8 cellular contexts compared by ENCODE assay signal in the genomic region with DNA sequence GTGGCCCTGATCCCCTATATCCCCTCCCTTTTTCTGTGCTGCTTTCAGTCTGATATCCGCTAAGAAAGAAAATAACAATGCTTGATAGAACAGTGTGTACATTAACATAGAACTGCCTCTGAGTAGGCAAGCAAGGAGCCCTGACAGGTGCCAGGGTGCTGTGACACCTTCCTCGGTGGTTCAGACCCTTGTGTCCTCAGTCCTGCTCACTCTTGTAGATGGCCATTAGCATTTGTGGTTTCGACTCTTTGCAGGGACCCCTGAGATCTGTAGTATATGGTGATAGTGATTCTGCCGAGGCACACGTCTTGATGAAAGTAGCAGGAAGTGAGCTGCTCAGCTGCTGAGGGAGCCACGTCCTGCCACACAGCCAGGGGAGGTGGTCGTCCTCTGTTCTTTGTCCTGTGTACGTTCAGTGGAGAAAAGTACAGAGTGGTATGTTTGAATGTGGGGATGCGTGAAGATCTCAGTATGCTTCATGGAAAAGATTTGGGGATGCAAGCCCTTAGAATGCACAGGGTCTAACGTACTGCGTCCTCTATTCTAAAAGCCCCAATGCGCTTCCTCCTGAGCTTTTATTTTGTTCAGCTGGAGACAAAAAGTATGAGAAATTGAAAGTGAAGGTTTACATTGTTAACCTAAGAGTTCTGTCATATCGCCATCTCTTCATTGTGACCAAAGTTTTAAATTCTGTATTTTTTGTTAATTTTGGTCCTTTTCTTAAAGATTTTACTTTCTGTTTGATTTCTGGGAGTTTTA. TPM values are rescaled to one million over a fixed set of nuclear protein-coding genes. Genes with fewer than 3 reads are reported as not detected.
DNase-seq lines count a peak whose midpoint lies in the region; ATAC-seq and TF ChIP-seq lines count a peak whose summit lies in the region.

No MANE protein-coding gene starts in this region.

- no peaks in the 10 kb centered on the region for H3K36me3 ChIP-seq in lower lobe of right lung

- H3K4me3 Mint-ChIP-seq in mesothelial cell of epicardium, result no peak overlapping the region

- H3K36me3 Mint-ChIP-seq in mesothelial cell of epicardium, result peaks cover 8% of the 10 kb centered on the region

- peak; percentile 65 for ATAC-seq in GM21619 (IDR thresholded peaks at IDR 0.05; ENCODE audit: unreplicated experiment)
- ATAC-seq in lower lobe of right lung, result peak; percentile 37 to 58

- no peaks in the 10 kb centered on the region for H3K4me1 ChIP-seq in lower lobe of right lung

- H3K9me3 ChIP-seq in lower lobe of right lung, result no peaks in the 10 kb centered on the region

- no peak overlapping the region for H3K27ac ChIP-seq in lower lobe of right lung
- H3K27ac ChIP-seq in substantia nigra (ENCODE audit: low read depth, low read length, poor library complexity, severe bottlenecking), result no peak overlapping the region

- intact Hi-C loops in lower lobe of right lung (cut with DNase I), result no loop called here

- H3K4me3 ChIP-seq in GM12864 (ENCODE audit: low read depth, low read length), result peak overlapping the region; percentile 11
- peak overlapping the region; percentile 44 for H3K4me3 ChIP-seq in lower lobe of right lung

- no peaks in the 10 kb centered on the region for H3K27me3 ChIP-seq in lower lobe of right lung (ENCODE audit: low read depth)

- TF ChIP-seq CTCF in GM12864 (IDR thresholded peaks at IDR 0.05; ENCODE audit: low read depth, low read length, missing control alignments) (no peak), lower lobe of right lung (IDR thresholded peaks at IDR 0.05) (no peak), mesothelial cell of epicardium (IDR thresholded peaks at IDR 0.05; ENCODE audit: unreplicated experiment) (no peak)

- DNase-seq in GM12864 (ENCODE audit: low read depth) (no peak), lower lobe of right lung (no peak), mesothelial cell of epicardium (ENCODE audit: low spot score in 2 of 2, unreplicated experiment in 2 of 2) (no peak), cerebellar cortex (ENCODE audit: low spot score) (no peak), substantia nigra (lab: John Stamatoyannopoulos, UW) (no peak), NCI-H2171 (lab: John Stamatoyannopoulos, UW) (no peak)
- DNase-seq in activated CD4-positive, alpha-beta T cell treated with anti-CD3 and anti-CD28 coated beads for 48 hours, result peak; percentile 42

- H3K27ac Mint-ChIP-seq in mesothelial cell of epicardium, result no peak overlapping the region

- no peaks in the 10 kb centered on the region for H3K27me3 Mint-ChIP-seq in mesothelial cell of epicardium (ENCODE audit: low read depth)

- H3K4me1 Mint-ChIP-seq in mesothelial cell of epicardium, result no peaks in the 10 kb centered on the region

- no peaks in the 10 kb centered on the region for H3K9me3 Mint-ChIP-seq in mesothelial cell of epicardium

RNA-seq across cellular contexts. Expression of a gene that starts 35.4 kb away (rescaled TPM):
- total RNA-seq in lower lobe of right lung (8.9 TPM), mesothelial cell of epicardium (40.5 to 45.6 TPM (median 40.9 TPM) in 3 replicates)
